In the genomic region with DNA sequence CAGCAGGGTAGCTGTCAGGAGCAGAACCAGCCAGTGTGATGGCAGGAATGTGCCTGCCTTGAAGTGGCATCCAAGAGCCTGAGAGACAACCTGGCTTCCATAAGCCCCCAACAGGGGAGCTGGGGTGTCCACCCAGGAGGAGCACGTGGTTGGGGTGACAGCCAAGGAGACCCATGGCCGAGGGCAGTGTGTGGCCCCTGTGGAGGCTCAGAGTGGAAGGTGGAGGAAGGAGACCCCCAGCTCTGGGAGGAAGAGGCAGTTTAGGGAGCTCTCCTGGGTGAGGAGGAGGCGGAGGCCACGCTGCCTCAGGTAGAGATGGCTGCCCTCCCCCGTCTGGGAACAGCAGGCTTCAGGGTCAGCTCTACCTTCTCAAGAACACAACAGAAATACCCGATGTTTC, we compare ENCODE assay signal across 16 cellular contexts.
A peak's percentile ranks its signal among the peaks of the same experiment; 100 is the strongest.
DNase-seq lines count a peak whose midpoint lies in the region; TF ChIP-seq lines count a peak whose summit lies in the region.
"Had no signal": no experiment of that assay in that cellular context is flagged by ENCODE, and none has a peak within 500 bp of the region (broad histone marks: within the 10 kb centered on the region; RNA-seq: fewer than 3 reads in every experiment).

No MANE protein-coding gene starts in this region.

- peaks cover 3% of the 10 kb centered on the region for H3K27me3 Mint-ChIP-seq in neural progenitor cell (ENCODE audit: insufficient read depth, low read depth)
- H3K27me3 Mint-ChIP-seq: CD4-positive, alpha-beta memory T cell had no signal

- TF ChIP-seq CTCF in esophagus muscularis mucosa (IDR thresholded peaks at IDR 0.05), result no peak
- no peak for TF ChIP-seq CTCF in neural progenitor cell (IDR thresholded peaks at IDR 0.05)
- no peak for TF ChIP-seq CTCF in tibial nerve (IDR thresholded peaks at IDR 0.05)

- H3K4me3 Mint-ChIP-seq in neural progenitor cell, result no peak overlapping the region
- H3K4me3 Mint-ChIP-seq: CD4-positive, alpha-beta memory T cell had no signal

- peak overlapping the region; percentile 13 for H3K27ac Mint-ChIP-seq in neural progenitor cell
- H3K27ac Mint-ChIP-seq: IgD-negative memory B cell had no signal

- H3K27ac ChIP-seq in caudate nucleus (ENCODE audit: low read depth, low read length), result peak overlapping the region; percentile 4
- H3K27ac ChIP-seq in esophagus muscularis mucosa (replicated peaks in 1 of 4), result peak overlapping the region; percentile 31 to 81 (median 80)
- no peak overlapping the region for H3K27ac ChIP-seq in neural progenitor cell
- H3K27ac ChIP-seq in stomach smooth muscle (ENCODE audit: low read length), result peak overlapping the region; percentile 93
- H3K27ac ChIP-seq in tibial nerve, result no peak overlapping the region
- H3K27ac ChIP-seq: PC-9 had no signal

- H3K4me1 ChIP-seq in esophagus muscularis mucosa, result peaks cover 19 to 45% (median 38%) of the 10 kb centered on the region in 4 donors
- H3K4me1 ChIP-seq in neural progenitor cell, result peaks cover 12% of the 10 kb centered on the region
- H3K4me1 ChIP-seq in stomach smooth muscle (ENCODE audit: control insufficient read depth, insufficient read depth, low read length), result peaks cover 36% of the 10 kb centered on the region
- no peaks in the 10 kb centered on the region for H3K4me1 ChIP-seq in tibial nerve
- H3K4me1 ChIP-seq: Caco-2 had no signal

- intact Hi-C loops in esophagus muscularis mucosa (cut with DNase I), result no loop called here

- TF ChIP-seq EP300 in esophagus muscularis mucosa (IDR thresholded peaks at IDR 0.05) (no peak), tibial nerve (IDR thresholded peaks at IDR 0.05) (no peak)

- H3K9me3 ChIP-seq in esophagus muscularis mucosa (no peaks in the 10 kb centered on the region), neural progenitor cell (ENCODE audit: low read depth) (no peaks in the 10 kb centered on the region), stomach smooth muscle (ENCODE audit: control insufficient read depth in 2 of 2, low read length in 2 of 2) (no peaks in the 10 kb centered on the region), tibial nerve (no peaks in the 10 kb centered on the region)
- H3K9me3 ChIP-seq: Caco-2 had no signal

- H3K4me2 ChIP-seq in neural progenitor cell, result no peak overlapping the region
- H3K4me2 ChIP-seq: PC-9 had no signal

- H3K4me3 ChIP-seq in esophagus muscularis mucosa (no peak overlapping the region), neural progenitor cell (no peak overlapping the region), stomach smooth muscle (ENCODE audit: low read length in 2 of 2) (no peak overlapping the region), tibial nerve (no peak overlapping the region)
- H3K4me3 ChIP-seq: PC-9 had no signal

- DNase-seq in caudate nucleus (lab: John Stamatoyannopoulos, UW) (no peak), esophagus muscularis mucosa (ENCODE audit: extremely low spot score) (no peak), neural progenitor cell (ENCODE audit: low spot score) (no peak), NCI-H446 treated with DMSO at 0.1 percent for 48 hours (lab: John Stamatoyannopoulos, UW) (no peak), NCI-H1417 treated with DMSO at 0.1 percent for 48 hours (lab: John Stamatoyannopoulos, UW) (no peak), tibial nerve (ENCODE audit: low spot score in 2 of 2) (no peak)
- DNase-seq: Caco-2; CD4-positive, alpha-beta memory T cell; DMS 273 treated with DMSO at 0.1 percent for 48 hours; DMS79 treated with DMSO at 0.1 percent for 48 hours; MV-4-11; NCI-H748 treated with DMSO at 0.1 percent for 48 hours; PC-9; RPMI8226 had no signal

- no peaks in the 10 kb centered on the region for H4K20me1 ChIP-seq in neural progenitor cell (ENCODE audit: low read depth)

- TF ChIP-seq POLR2A in esophagus muscularis mucosa (IDR thresholded peaks at IDR 0.05; ENCODE audit: low read depth) (no peak), tibial nerve (IDR thresholded peaks at IDR 0.05) (no peak)

- H3K36me3 ChIP-seq in esophagus muscularis mucosa (peaks cover 0 to 25% (median 22%) of the 10 kb centered on the region in 4 donors), neural progenitor cell (no peaks in the 10 kb centered on the region), stomach smooth muscle (ENCODE audit: control insufficient read depth in 2 of 2, insufficient read depth in 2 of 2, low read length in 2 of 2) (peaks cover 2 to 9% of the 10 kb centered on the region in 2 donors), tibial nerve (peaks cover 0 to 50% (median 0%) of the 10 kb centered on the region in 3 donors)

- H3K4me1 Mint-ChIP-seq in neural progenitor cell, result peaks cover 15% of the 10 kb centered on the region
- H3K4me1 Mint-ChIP-seq: CD4-positive, alpha-beta memory T cell; IgD-negative memory B cell had no signal

- H3F3A ChIP-seq in neural progenitor cell (ENCODE audit: low read depth), result peaks cover 6% of the 10 kb centered on the region

- no peaks in the 10 kb centered on the region for H3K79me2 ChIP-seq in neural progenitor cell (ENCODE audit: low read depth)

- H2AFZ ChIP-seq in neural progenitor cell (replicated peaks), result no peak overlapping the region
- H2AFZ ChIP-seq: PC-9 had no signal

- peaks cover 5% of the 10 kb centered on the region for H3K36me3 Mint-ChIP-seq in neural progenitor cell
- H3K36me3 Mint-ChIP-seq: CD4-positive, alpha-beta memory T cell; IgD-negative memory B cell had no signal

- no peaks in the 10 kb centered on the region for H3K27me3 ChIP-seq in esophagus muscularis mucosa
- no peaks in the 10 kb centered on the region for H3K27me3 ChIP-seq in neural progenitor cell
- no peaks in the 10 kb centered on the region for H3K27me3 ChIP-seq in stomach smooth muscle (ENCODE audit: control insufficient read depth in 1 of 2, insufficient read depth in 2 of 2, low read length in 2 of 2)
- no peaks in the 10 kb centered on the region for H3K27me3 ChIP-seq in tibial nerve

- 96% methylated on average over 6 of the region's 6 CpGs for WGBS in esophagus muscularis mucosa
- 94 to 95% methylated on average over 6 of the region's 6 CpGs for WGBS in tibial nerve, 2 donors

- no peak overlapping the region for H3K9ac ChIP-seq in neural progenitor cell
- no peak overlapping the region for H3K9ac ChIP-seq in stomach smooth muscle (ENCODE audit: low read length in 2 of 2)

- H3K9me3 Mint-ChIP-seq in neural progenitor cell, result no peaks in the 10 kb centered on the region
- H3K9me3 Mint-ChIP-seq: CD4-positive, alpha-beta memory T cell; IgD-negative memory B cell had no signal

Comparison
In these comparisons a context has a peak if more than half of its experiments do, and no peak if none do; other contexts are left out.
1. H3K27ac ChIP-seq: peak in caudate nucleus (single experiment), esophagus muscularis mucosa (4 of 4) and stomach smooth muscle (single experiment); none in neural progenitor cell (single experiment) and tibial nerve (0 of 4).